Comparison of ENCODE assay signal across 25 cellular contexts in the genomic region with DNA sequence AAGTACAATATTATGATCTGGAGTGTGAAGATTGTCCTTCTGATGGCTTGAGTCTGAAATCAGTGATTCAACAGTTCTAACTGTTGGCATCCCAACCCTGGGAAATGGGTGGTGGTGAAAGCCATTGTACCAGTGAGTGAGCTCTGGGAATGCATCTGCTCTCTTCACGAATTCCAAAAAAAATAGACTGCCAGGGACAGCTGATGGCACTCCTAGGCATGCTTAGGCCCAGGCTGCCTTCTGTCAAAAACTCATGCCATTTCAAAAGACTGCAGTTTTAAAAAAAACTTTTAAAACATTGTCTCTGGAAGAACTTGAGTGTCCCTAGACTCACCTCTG. TPM values are rescaled to one million over a fixed set of nuclear protein-coding genes. Genes with fewer than 3 reads are reported as not detected.
"Had no signal": no experiment of that assay in that cellular context is flagged by ENCODE, and none has a peak within 500 bp of the region (broad histone marks: within the 10 kb centered on the region; RNA-seq: fewer than 3 reads in every experiment).

No MANE protein-coding gene starts in this region.

- FAIRE-seq: colon, endometrium, keratinocyte, urothelium cell line had no signal

- H3K27me3 Mint-ChIP-seq: natural killer cell treated with Interleukin-12 subunit alpha and Interleukin-12 subunit beta and Interleukin-15 and Interleukin-18, amount 100 ng/mL, for 72 hours; progenitor cell of endocrine pancreas; stimulated activated memory B cell treated with anti-CD40 and anti-IgM and Interleukin-4, amounts not matched to agents 10 μg/mL and 1 μg/mL and 100 μg/mL, for 72 hours had no signal

- DNase-seq: cerebellar nuclear complex; effector memory CD4-positive, alpha-beta T cell; erythroblast; gastrocnemius medialis; head of caudate nucleus; sigmoid colon; spleen; stimulated activated CD4-positive, alpha-beta T cell treated with anti-CD3 and anti-CD28 coated beads, Interleukin-4, amount 100 ng/mL, for 4 hours; stimulated activated naive CD8-positive, alpha-beta T cell treated with anti-CD3 and anti-CD28 coated beads, Interleukin-15, Interleukin-2, amounts not matched to agents 100 U/mL and 50 U/mL, for 24 hours; trophoblast cell had no signal

- H3K27ac ChIP-seq: breast epithelium, gastrocnemius medialis, parathyroid adenoma, sigmoid colon, skin epidermis, spleen had no signal

- H3K27ac Mint-ChIP-seq: dendritic cell treated with granulocyte-macrophage colony-stimulating factor and Interleukin-4, amounts not matched to agents 40 ng/mL and 50 ng/mL, for 4 days; natural killer cell treated with Interleukin-12 subunit alpha and Interleukin-12 subunit beta and Interleukin-15 and Interleukin-18, amount 100 ng/mL, for 72 hours; stimulated activated memory B cell treated with anti-CD40 and anti-IgM and Interleukin-4, amounts not matched to agents 10 μg/mL and 1 μg/mL and 100 μg/mL, for 72 hours had no signal

- H3K9me3 ChIP-seq: breast epithelium, gastrocnemius medialis, sigmoid colon had no signal

- H3K27me3 ChIP-seq: breast epithelium, gastrocnemius medialis, sigmoid colon, spleen had no signal

- H3K4me3 ChIP-seq: breast epithelium, gastrocnemius medialis, sigmoid colon, skin epidermis, spleen had no signal

- H3K36me3 ChIP-seq: breast epithelium, gastrocnemius medialis had no signal

- H3K4me1 ChIP-seq: breast epithelium, gastrocnemius medialis, parathyroid adenoma, sigmoid colon, spleen had no signal

- ATAC-seq: gastrocnemius medialis; natural killer cell treated with Interleukin-12 subunit alpha and Interleukin-12 subunit beta and Interleukin-15 and Interleukin-18, amount 100 ng/mL, for 72 hours; stimulated activated naive CD8-positive, alpha-beta T cell treated with anti-CD3 and anti-CD28 coated beads, Interleukin-15, Interleukin-2, amounts not matched to agents 100 U/mL and 50 U/mL, for 24 hours had no signal

- H3K4me3 Mint-ChIP-seq: dendritic cell treated with granulocyte-macrophage colony-stimulating factor and Interleukin-4, amounts not matched to agents 40 ng/mL and 50 ng/mL, for 4 days; natural killer cell treated with Interleukin-12 subunit alpha and Interleukin-12 subunit beta and Interleukin-15 and Interleukin-18, amount 100 ng/mL, for 72 hours; neural crest cell; stimulated activated memory B cell treated with anti-CD40 and anti-IgM and Interleukin-4, amounts not matched to agents 10 μg/mL and 1 μg/mL and 100 μg/mL, for 72 hours had no signal

- H3K9ac ChIP-seq: parathyroid adenoma had no signal

- H2AFZ ChIP-seq: parathyroid adenoma had no signal

- H3K79me2 ChIP-seq: parathyroid adenoma had no signal

- H3K9me3 Mint-ChIP-seq: natural killer cell treated with Interleukin-12 subunit alpha and Interleukin-12 subunit beta and Interleukin-15 and Interleukin-18, amount 100 ng/mL, for 72 hours; neural crest cell; stimulated activated memory B cell treated with anti-CD40 and anti-IgM and Interleukin-4, amounts not matched to agents 10 μg/mL and 1 μg/mL and 100 μg/mL, for 72 hours had no signal

RNA-seq across cellular contexts. Expression of a gene that starts 20.3 kb away (rescaled TPM):
- total RNA-seq: glomerular endothelial cell; lung microvascular endothelial cell; natural killer cell treated with Interleukin-12 subunit alpha and Interleukin-12 subunit beta and Interleukin-15 and Interleukin-18, amount 100 ng/mL, for 72 hours; osteoblast had no signal
- polyA plus RNA-seq: keratinocyte had no signal

RNA-seq across cellular contexts. Expression of a gene that starts 48.7 kb away (rescaled TPM):
- total RNA-seq: glomerular endothelial cell; lung microvascular endothelial cell; natural killer cell treated with Interleukin-12 subunit alpha and Interleukin-12 subunit beta and Interleukin-15 and Interleukin-18, amount 100 ng/mL, for 72 hours had no signal
